Comparison of ENCODE assay signal across 21 cellular contexts in the genomic region with DNA sequence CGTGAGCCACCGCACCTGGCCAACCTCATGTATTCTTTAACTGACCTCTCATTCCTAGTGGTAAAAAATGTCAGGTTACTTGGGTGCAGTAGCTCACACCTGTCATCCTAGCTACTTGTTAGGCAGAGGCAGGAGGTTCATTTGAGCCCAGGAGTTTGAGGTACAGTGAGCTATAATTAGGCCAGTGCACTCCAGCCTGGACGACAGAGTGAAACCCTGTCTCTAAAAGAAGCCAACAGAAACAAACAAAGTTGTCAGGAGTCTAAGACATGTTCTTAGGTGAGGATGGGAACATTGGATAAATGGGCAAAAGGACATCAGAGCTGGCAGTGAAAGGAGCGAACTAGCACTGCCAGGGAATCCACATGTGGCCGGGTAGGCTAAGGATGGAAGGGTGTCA.
"Had no signal": no experiment of that assay in that cellular context is flagged by ENCODE, and none has a peak within 500 bp of the region (broad histone marks: within the 10 kb centered on the region; RNA-seq: fewer than 3 reads in every experiment).

No MANE protein-coding gene starts in this region.

- DNase-seq: activated B cell treated with CpG ODN at 0.5 μM for 24 hours; activated CD4-positive, alpha-beta T cell treated with anti-CD3 and anti-CD28 coated beads for 1 hour; activated CD4-positive, alpha-beta T cell treated with anti-CD3 and anti-CD28 coated beads, Interleukin-2, amount 10 ng/mL, durations not matched to agents 24 days and 14 days; activated CD4-positive, alpha-beta T cell treated with anti-CD3 and anti-CD28 coated beads, Interleukin-2, amount 50 U/mL, for 48 hours; activated CD8-positive, alpha-beta memory T cell treated with anti-CD3 and anti-CD28 coated beads, Interleukin-2, amount 10 ng/mL, durations not matched to agents 7 days and 5 days; activated gamma-delta T cell; activated naive CD4-positive, alpha-beta T cell treated with anti-CD3 and anti-CD28 coated beads for 36 hours; activated T-cell treated with anti-CD3 and anti-CD28 coated beads, Interleukin-2, amount 50 U/mL, for 48 hours; amygdala; MV-4-11; NCI-H1092 treated with DMSO at 0.1 percent for 48 hours; NCI-H1417 treated with DMSO at 0.1 percent for 48 hours; NCI-H1694; NCI-H2029; NCI-H510A treated with DMSO at 0.1 percent for 48 hours; NCI-H69; PC-3; T-cell; T-helper 2 cell; T1000 had no signal

- ATAC-seq: activated CD8-positive, alpha-beta memory T cell treated with anti-CD3 and anti-CD28 coated beads, Interleukin-2, amount 10 ng/mL, durations not matched to agents 7 days and 5 days; activated T-helper 17 cell treated with anti-CD3 and anti-CD28 coated beads, Interleukin-2, amount 50 U/mL, for 72 hours; PC-3; T-cell had no signal
